Comparison of ENCODE assay signal across 8 cellular contexts in the genomic region with DNA sequence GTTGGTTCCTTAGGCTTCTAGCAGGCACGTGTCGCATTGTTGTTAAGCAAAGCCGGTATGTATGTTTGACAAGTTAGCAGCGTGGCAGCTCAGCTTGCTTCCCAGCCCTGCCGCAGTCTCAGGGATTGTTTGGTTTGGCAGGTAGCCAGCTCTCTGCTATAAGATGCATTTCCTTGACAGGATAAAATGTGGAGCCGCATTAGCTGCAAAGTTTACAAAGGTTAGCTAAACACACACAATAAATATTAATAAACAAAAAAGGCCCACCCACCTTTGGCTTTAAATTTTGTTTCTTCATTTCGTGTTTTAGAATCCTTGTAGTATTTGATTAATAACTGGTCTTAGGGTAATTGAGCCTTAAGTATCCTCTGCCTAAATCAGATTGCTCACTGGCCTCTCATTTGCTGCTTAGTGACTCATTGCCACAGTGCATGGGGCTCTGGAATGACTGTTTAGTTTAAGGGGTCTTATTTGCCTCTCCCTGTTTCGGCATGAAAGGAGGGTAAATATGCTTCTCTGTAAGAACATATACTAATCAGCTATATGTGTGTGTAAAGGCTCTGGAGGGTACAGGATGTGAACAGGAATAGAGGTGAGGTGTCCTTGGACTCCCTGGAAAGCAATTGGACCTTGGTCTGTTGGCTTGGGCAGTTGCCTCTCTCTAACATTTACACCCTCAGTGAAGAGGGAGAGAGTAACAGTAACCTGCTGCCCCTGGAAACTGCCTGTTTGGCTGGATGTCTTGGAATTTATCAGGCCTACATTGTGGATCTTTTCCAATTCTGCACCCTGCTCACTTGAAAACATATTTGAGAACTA.
DNase-seq lines count a peak whose midpoint lies in the region; ATAC-seq and TF ChIP-seq lines count a peak whose summit lies in the region.

No MANE protein-coding gene starts in this region.

- H3K27ac ChIP-seq in gastroesophageal sphincter (peak overlapping the region; percentile 8 to 65 (median 58)), suprapubic skin (no peak overlapping the region)

- no peaks in the 10 kb centered on the region for H3K27me3 ChIP-seq in gastroesophageal sphincter
- no peaks in the 10 kb centered on the region for H3K27me3 ChIP-seq in suprapubic skin

- peaks cover 0 to 18% of the 10 kb centered on the region in 2 donors for H3K36me3 ChIP-seq in gastroesophageal sphincter
- H3K36me3 ChIP-seq in suprapubic skin, result peaks cover 14% of the 10 kb centered on the region

- H3K4me1 ChIP-seq in gastroesophageal sphincter (peaks cover 4 to 24% (median 10%) of the 10 kb centered on the region in 3 donors), suprapubic skin (no peaks in the 10 kb centered on the region)

- TF ChIP-seq POLR2A in gastroesophageal sphincter (IDR thresholded peaks at IDR 0.05) (no peak), suprapubic skin (IDR thresholded peaks at IDR 0.05) (no peak), erythroblast (IDR thresholded peaks at IDR 0.05; ENCODE audit: low read length) (no peak)

- peak; percentile 11 for DNase-seq in NCI-H1694 treated with DMSO at 0.1 percent for 48 hours (lab: John Stamatoyannopoulos, UW)
- DNase-seq in NCI-H1694 (lab: John Stamatoyannopoulos, UW), result no peak
- peak; percentile 90 for DNase-seq in RPMI7951 (ENCODE audit: low read depth)
- peak; percentile 72 for DNase-seq in type B pancreatic cell (ENCODE audit: extremely low spot score, unreplicated experiment)
- no peak for DNase-seq in suprapubic skin (ENCODE audit: low spot score in 2 of 2)
- no peak for DNase-seq in erythroblast (lab: John Stamatoyannopoulos, UW)

- H3K4me3 ChIP-seq in gastroesophageal sphincter (no peak overlapping the region), suprapubic skin (no peak overlapping the region)

- WGBS in gastroesophageal sphincter (ENCODE audit: low coverage in 1 of 2), 2 donors, result 23 to 24% methylated on average over 8 of the region's 8 CpGs
- WGBS in suprapubic skin, result 68% methylated on average over 8 of the region's 8 CpGs

- ATAC-seq in gastroesophageal sphincter (no peak), GM21367 (IDR thresholded peaks at IDR 0.05; ENCODE audit: unreplicated experiment) (no peak)

- TF ChIP-seq CTCF in gastroesophageal sphincter (IDR thresholded peaks at IDR 0.05) (no peak), type B pancreatic cell (conservative IDR thresholded peaks at IDR 0.05) (no peak), suprapubic skin (IDR thresholded peaks at IDR 0.05) (no peak)

- H3K4me3 Mint-ChIP-seq in type B pancreatic cell, result peak overlapping the region; percentile 59

- H3K4me1 Mint-ChIP-seq in type B pancreatic cell (ENCODE audit: unreplicated experiment), result peaks cover 40% of the 10 kb centered on the region

- H3K27me3 Mint-ChIP-seq in type B pancreatic cell, result peaks cover 29% of the 10 kb centered on the region

- TF ChIP-seq EP300 in gastroesophageal sphincter (IDR thresholded peaks at IDR 0.05), result no peak
- TF ChIP-seq EP300 in suprapubic skin (IDR thresholded peaks at IDR 0.05), result no peak

- peaks cover 8% of the 10 kb centered on the region for H3K36me3 Mint-ChIP-seq in type B pancreatic cell

- H3K9me3 ChIP-seq in gastroesophageal sphincter, result no peaks in the 10 kb centered on the region
- no peaks in the 10 kb centered on the region for H3K9me3 ChIP-seq in suprapubic skin

- peak overlapping the region; percentile 46 for H3K27ac Mint-ChIP-seq in type B pancreatic cell

- no peaks in the 10 kb centered on the region for H3K9me3 Mint-ChIP-seq in type B pancreatic cell

Comparison
In these comparisons a context has a peak if more than half of its experiments do, and no peak if none do; other contexts are left out.
1. DNase-seq: peak in NCI-H1694 treated with DMSO at 0.1 percent for 48 hours (single experiment), RPMI7951 (single experiment) and type B pancreatic cell (single experiment); none in NCI-H1694 (single experiment), suprapubic skin (0 of 2) and erythroblast (0 of 2).